ENCODE assay signal across 8 cellular contexts in genomic region chr6:36874443-36875249, GRCh38. TPM values are rescaled to one million over a fixed set of nuclear protein-coding genes. Genes with fewer than 3 reads are reported as not detected.
A peak's percentile ranks its signal among the peaks of the same experiment; 100 is the strongest.
DNase-seq lines count a peak whose midpoint lies in the region; ATAC-seq and TF ChIP-seq lines count a peak whose summit lies in the region.

TSS of gene PPIL1 (minus strand) at chr6:36874803. CDS start at chr6:36874772, 31 bp downstream.

- H3K4me1 ChIP-seq in MM.1S (ENCODE audit: low read length) (peaks cover 8% of the 10 kb centered on the region), SJCRH30 (peaks cover 5% of the 10 kb centered on the region; the same call in 1 of the 2 replicates), foreskin keratinocyte (peaks cover 7% of the 10 kb centered on the region), neural progenitor cell (peaks cover 8% of the 10 kb centered on the region)

- H3K27ac ChIP-seq in MM.1S (ENCODE audit: low read length) (peak within 1 kb of the TSS; percentile 54), SJCRH30 (peak within 1 kb of the TSS; percentile 98), foreskin keratinocyte (peak within 1 kb of the TSS; percentile 98), neural progenitor cell (peak within 1 kb of the TSS; percentile 95)

- no peaks in the 10 kb centered on the region for H3K9me2 ChIP-seq in MM.1S (replicated peaks; ENCODE audit: insufficient read depth, low read length)

- H2AFZ ChIP-seq in MM.1S (ENCODE audit: low read length) (peak within 1 kb of the TSS; percentile 95), neural progenitor cell (replicated peaks) (peak within 1 kb of the TSS; percentile 98)

- DNase-seq in ELR (ENCODE audit: low read depth) = peak; percentile 95
- peak; percentile 89 for DNase-seq in H7
- peak; percentile 88 for DNase-seq in MM.1S
- peak; percentile 92 to 96 for DNase-seq in SJCRH30
- DNase-seq in activated gamma-delta T cell treated with anti-CD3 and anti-CD28 coated beads, Interleukin-2, amount 50 U/mL, for 16 hours (ENCODE audit: low read depth) = peak; percentile 72
- peak; percentile 76 to 90 for DNase-seq in foreskin keratinocyte
- peak; percentile 91 for DNase-seq in neural progenitor cell (ENCODE audit: low spot score)
- DNase-seq in stromal cell of bone marrow (ENCODE audit: low read depth) = peak; percentile 81

- TF ChIP-seq CTCF in MM.1S (IDR thresholded peaks at IDR 0.05; ENCODE audit: low read length) (no peak), foreskin keratinocyte (conservative IDR thresholded peaks at IDR 0.05) (no peak), neural progenitor cell (IDR thresholded peaks at IDR 0.05) (peak; percentile 8)

- peaks cover 4% of the 10 kb centered on the region for H3K36me3 Mint-ChIP-seq in neural progenitor cell

- H3K9me3 Mint-ChIP-seq in neural progenitor cell = no peaks in the 10 kb centered on the region

- no peaks in the 10 kb centered on the region for H3K9me3 ChIP-seq in MM.1S (replicated peaks; ENCODE audit: insufficient read depth, low read length)
- H3K9me3 ChIP-seq in SJCRH30 (replicated peaks) = no peaks in the 10 kb centered on the region
- no peaks in the 10 kb centered on the region for H3K9me3 ChIP-seq in neural progenitor cell (ENCODE audit: low read depth)

- ATAC-seq in foreskin keratinocyte = peak; percentile 85

- H3K4me2 ChIP-seq in MM.1S (ENCODE audit: low read depth, low read length) = peak within 1 kb of the TSS; percentile 83
- peak within 1 kb of the TSS; percentile 92 for H3K4me2 ChIP-seq in neural progenitor cell

- no peaks in the 10 kb centered on the region for H3K27me3 ChIP-seq in H7 (ENCODE audit: control insufficient read depth, insufficient read depth, low read length)
- H3K27me3 ChIP-seq in MM.1S (replicated peaks; ENCODE audit: insufficient read depth, low read length) = no peaks in the 10 kb centered on the region
- H3K27me3 ChIP-seq in SJCRH30 = no peaks in the 10 kb centered on the region
- no peaks in the 10 kb centered on the region for H3K27me3 ChIP-seq in foreskin keratinocyte
- peaks cover 13% of the 10 kb centered on the region for H3K27me3 ChIP-seq in neural progenitor cell

- no peaks in the 10 kb centered on the region for H3F3A ChIP-seq in MM.1S (ENCODE audit: insufficient read depth, low read length)
- H3F3A ChIP-seq in neural progenitor cell (ENCODE audit: low read depth) = peaks cover 19% of the 10 kb centered on the region

- H3K4me3 ChIP-seq in H7 (ENCODE audit: insufficient read depth, low read depth, low read length) (peak within 1 kb of the TSS; percentile 78), MM.1S (ENCODE audit: low read length) (peak within 1 kb of the TSS; percentile 76), SJCRH30 (peak within 1 kb of the TSS; percentile 98), neural progenitor cell (peak within 1 kb of the TSS; percentile 84)

- H3K36me3 ChIP-seq in H7 (replicated peaks; ENCODE audit: control insufficient read depth, insufficient read depth, low read length) (peaks cover 5% of the 10 kb centered on the region), MM.1S (replicated peaks; ENCODE audit: insufficient read depth, low read length) (no peaks in the 10 kb centered on the region), SJCRH30 (peaks cover 11% of the 10 kb centered on the region), neural progenitor cell (peaks cover 6% of the 10 kb centered on the region)

- no peaks in the 10 kb centered on the region for H3K27me3 Mint-ChIP-seq in neural progenitor cell (ENCODE audit: insufficient read depth, low read depth)

- peak within 1 kb of the TSS; percentile 100 for H3K27ac Mint-ChIP-seq in neural progenitor cell

- H3K79me2 ChIP-seq in MM.1S (ENCODE audit: low read length) (peaks cover 31% of the 10 kb centered on the region), neural progenitor cell (ENCODE audit: low read depth) (peaks cover 49% of the 10 kb centered on the region)

- H4K20me1 ChIP-seq in MM.1S (ENCODE audit: insufficient read depth, low read length) (no peaks in the 10 kb centered on the region), neural progenitor cell (ENCODE audit: low read depth) (no peaks in the 10 kb centered on the region)

- H3K9ac ChIP-seq in MM.1S (ENCODE audit: low read length) (peak within 1 kb of the TSS; percentile 89), neural progenitor cell (peak within 1 kb of the TSS; percentile 92)

- H3K4me3 Mint-ChIP-seq in neural progenitor cell = peak within 1 kb of the TSS; percentile 98

- H3K4me1 Mint-ChIP-seq in neural progenitor cell = peaks cover 27% of the 10 kb centered on the region

RNA-seq across cellular contexts. Expression of gene PPIL1, which starts in this region (rescaled TPM):
- total RNA-seq in H7 (2014; rRNA removed; shearing (Covaris generic)) = 86.0 and 91.1 TPM in 2 replicates
- total RNA-seq in SJCRH30 (2014; rRNA removed; shearing (Covaris generic)) = 75.2 and 77.8 TPM in 2 replicates
- 61.6 and 65.7 TPM in 2 replicates for total RNA-seq in foreskin keratinocyte
- polyA plus RNA-seq in foreskin keratinocyte = 53.3 and 54.0 TPM in 2 replicates
- total RNA-seq in neural progenitor cell (ENCODE audit: low replicate concordance) = 81.6 and 93.1 TPM in 2 replicates

Comparison
In these comparisons a context has a peak if more than half of its experiments do, and no peak if none do; other contexts are left out.
1. Peak in every context shown above with its lines: DNase-seq, ATAC-seq, H3K4me3 ChIP-seq and H3K27ac ChIP-seq.